13 cellular contexts compared by ENCODE assay signal in the genomic region with DNA sequence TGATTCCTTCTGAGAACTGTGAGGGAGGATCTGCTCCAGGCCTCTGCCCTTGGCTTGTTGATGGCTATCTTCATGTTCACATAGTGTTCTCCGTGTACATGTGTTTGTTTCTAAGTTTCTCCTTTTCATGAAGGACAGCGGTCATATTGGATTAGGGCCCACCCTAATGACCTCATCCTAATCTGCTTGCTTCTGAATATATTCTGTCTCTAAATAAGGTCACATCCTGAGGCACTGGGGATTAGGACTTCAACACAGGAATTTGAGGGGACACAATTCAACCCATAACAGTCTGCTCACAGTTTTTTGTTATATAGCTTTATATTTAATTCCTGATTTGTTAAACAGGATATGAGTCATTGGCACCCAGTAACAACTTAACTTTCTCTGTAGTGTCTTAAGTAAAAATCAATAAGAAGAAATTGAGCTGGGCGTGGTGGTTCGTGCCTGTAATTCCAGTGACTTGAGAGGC. TPM values are rescaled to one million over a fixed set of nuclear protein-coding genes. Genes with fewer than 3 reads are reported as not detected.
DNase-seq lines count a peak whose midpoint lies in the region; ATAC-seq and TF ChIP-seq lines count a peak whose summit lies in the region.
"Had no signal": no experiment of that assay in that cellular context is flagged by ENCODE, and none has a peak within 500 bp of the region (broad histone marks: within the 10 kb centered on the region; RNA-seq: fewer than 3 reads in every experiment).

No MANE protein-coding gene starts in this region.

- intact Hi-C loops in Right ventricle myocardium inferior (cut with DNase I) (no loop called here), left cardiac atrium (cut with DNase I) (no loop called here), testis (cut with DNase I; ENCODE audit: low total_unique reads) (no loop called here)

- DNase-seq in Right ventricle myocardium inferior (ENCODE audit: missing footprints) (no peak), left cardiac atrium (no peak), RPMI7951 (ENCODE audit: low read depth) (peak; percentile 23), fibroblast of gingiva (ENCODE audit: low read depth) (peak; percentile 0), testis (peak; percentile 73), NCI-H345 (lab: John Stamatoyannopoulos, UW) (no peak), mesenteric fat pad (ENCODE audit: low spot score) (no peak)
- DNase-seq: activated effector memory CD4-positive, alpha-beta T cell treated with Interleukin-2 at 50 U/mL for 16 hours; stimulated activated CD4-positive, alpha-beta T cell treated with anti-CD3 and anti-CD28 coated beads, Interleukin-1b, Interleukin-23, amount 100 ng/mL, for 48 hours; upper lobe of right lung had no signal

- no peak for TF ChIP-seq POLR2A in testis (IDR thresholded peaks at IDR 0.05)

- no peaks in the 10 kb centered on the region for H3K36me3 ChIP-seq in testis (ENCODE audit: low read depth, missing control alignments)
- H3K36me3 ChIP-seq: prostate gland, upper lobe of right lung had no signal

- no peaks in the 10 kb centered on the region for H3K9me3 ChIP-seq in testis
- H3K9me3 ChIP-seq: esophagus muscularis mucosa, prostate gland, upper lobe of right lung had no signal

- WGBS in testis, 2 donors, result 53 to 62% methylated on average over 4 of the region's 4 CpGs

- peak; percentile 37 for ATAC-seq in Right ventricle myocardium inferior
- ATAC-seq in left cardiac atrium, result no peak
- no peak for ATAC-seq in HG03045 (IDR thresholded peaks at IDR 0.05; ENCODE audit: unreplicated experiment)
- ATAC-seq: upper lobe of right lung had no signal

- TF ChIP-seq CTCF in testis (IDR thresholded peaks at IDR 0.05), result no peak

- no peak overlapping the region for H3K4me3 ChIP-seq in testis
- H3K4me3 ChIP-seq: esophagus muscularis mucosa, prostate gland, upper lobe of right lung had no signal

- H3K27ac ChIP-seq in testis, result peak overlapping the region; percentile 31 to 50
- H3K27ac ChIP-seq: esophagus muscularis mucosa, prostate gland, upper lobe of right lung had no signal

- H3K27me3 ChIP-seq in testis, result no peaks in the 10 kb centered on the region
- H3K27me3 ChIP-seq: esophagus muscularis mucosa, upper lobe of right lung had no signal

- H3K4me1 ChIP-seq in testis, result no peaks in the 10 kb centered on the region
- H3K4me1 ChIP-seq: esophagus muscularis mucosa, prostate gland, upper lobe of right lung had no signal

RNA-seq across cellular contexts. Expression of a gene that starts 39.5 kb away (rescaled TPM):
- total RNA-seq in Right ventricle myocardium inferior (9.5 TPM), left cardiac atrium (10 to 100 TPM; 12.7 to 13.8 TPM), testis (100 to 1,000 TPM; 122 to 141 TPM), mesenteric fat pad (13.5 TPM)
- total RNA-seq in RPMI7951 (2014; rRNA removed; shearing (Covaris generic)), result 7.4 and 10.3 TPM in 2 replicates
- 62.0 TPM for polyA plus RNA-seq in testis (ENCODE audit: insufficient read depth, low read depth, low replicate concordance)

Comparison
In these comparisons a context has a peak if more than half of its experiments do, and no peak if none do; other contexts are left out.
1. DNase-seq: peak in RPMI7951 (single experiment), fibroblast of gingiva (single experiment) and testis (single experiment); none in Right ventricle myocardium inferior (single experiment), left cardiac atrium (single experiment), NCI-H345 (single experiment) and mesenteric fat pad (single experiment).